In the genomic region with DNA sequence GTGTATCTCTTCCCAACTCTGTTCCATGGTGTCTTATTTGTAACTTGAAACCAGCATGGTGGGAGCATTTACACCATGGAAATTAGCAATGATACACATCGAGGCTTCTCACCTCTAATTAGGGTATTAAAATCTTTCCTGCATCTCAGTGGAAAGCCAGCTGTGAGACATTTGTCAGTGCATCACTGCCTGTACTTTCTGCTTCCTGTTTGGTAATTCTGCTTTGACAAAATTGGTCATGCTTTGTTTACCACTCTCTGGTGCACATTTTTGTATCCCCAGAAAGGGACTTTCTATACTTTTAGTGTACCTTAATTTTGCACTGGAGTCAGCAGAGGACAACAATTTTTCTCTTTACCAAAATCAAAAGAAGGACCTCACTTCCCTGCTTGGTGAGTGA, we compare ENCODE assay signal across 12 cellular contexts.
A peak's percentile ranks its signal among the peaks of the same experiment; 100 is the strongest.
DNase-seq lines count a peak whose midpoint lies in the region; ATAC-seq, FAIRE-seq and TF ChIP-seq lines count a peak whose summit lies in the region.
"Had no signal": no experiment of that assay in that cellular context is flagged by ENCODE, and none has a peak within 500 bp of the region (broad histone marks: within the 10 kb centered on the region; RNA-seq: fewer than 3 reads in every experiment).

No MANE protein-coding gene starts in this region.

- FAIRE-seq in GM12892 (lab: Jason Lieb, UNC), result peak; percentile 95
- FAIRE-seq: astrocyte had no signal

- TF ChIP-seq CTCF in Loucy (conservative IDR thresholded peaks at IDR 0.05; ENCODE audit: low read length), result no peak

- POLR2A ChIA-PET in activated CD4-positive, alpha-beta T cell treated with anti-CD3 and anti-CD28 coated beads, Interleukin-2, amount 10 ng/mL, durations not matched to agents 7 days and 5 days (lab: Charles Lee), result no interaction called here

- CTCF ChIA-PET in activated CD4-positive, alpha-beta T cell treated with anti-CD3 and anti-CD28 coated beads, Interleukin-2, amount 10 ng/mL, durations not matched to agents 7 days and 5 days (lab: Charles Lee), result no interaction called here

- H3K27me3 Mint-ChIP-seq in activated CD4-positive, alpha-beta T cell treated with anti-CD3 and anti-CD28 coated beads, Interleukin-2, amount 10 ng/mL, durations not matched to agents 7 days and 5 days, result peaks cover 2% of the 10 kb centered on the region

- H3F3A ChIP-seq in Loucy (ENCODE audit: low read depth), result 0 out of 2 replicates have a peak, but pooled peaks cover 2% of the 10 kb centered on the region

- no peaks in the 10 kb centered on the region for H4K20me1 ChIP-seq in Loucy (ENCODE audit: insufficient read depth, low read length, poor library complexity, severe bottlenecking)

- no peak for DNase-seq in GM12892 (ENCODE audit: insufficient read length)
- DNase-seq in AML-193 (lab: John Stamatoyannopoulos, UW), result no peak
- DNase-seq in T-helper 9 cell, result no peak
- DNase-seq in activated CD4-positive, alpha-beta T cell treated with anti-CD3 and anti-CD28 coated beads, Interleukin-2, amount 10 ng/mL, durations not matched to agents 7 days and 5 days, result no peak
- no peak for DNase-seq in GDM1 (lab: John Stamatoyannopoulos, UW)
- DNase-seq: NCI-H446, transverse colon had no signal

- no peaks in the 10 kb centered on the region for H3K27me3 ChIP-seq in Loucy (ENCODE audit: insufficient read depth, low read length, poor library complexity, severe bottlenecking)
- H3K27me3 ChIP-seq: neutrophil, transverse colon had no signal

- no peaks in the 10 kb centered on the region for H3K4me1 Mint-ChIP-seq in activated CD4-positive, alpha-beta T cell treated with anti-CD3 and anti-CD28 coated beads, Interleukin-2, amount 10 ng/mL, durations not matched to agents 7 days and 5 days

- H3K27ac Mint-ChIP-seq in activated CD4-positive, alpha-beta T cell treated with anti-CD3 and anti-CD28 coated beads, Interleukin-2, amount 10 ng/mL, durations not matched to agents 7 days and 5 days, result no peak overlapping the region

- ATAC-seq in GM19452 (IDR thresholded peaks at IDR 0.05; ENCODE audit: unreplicated experiment), result peak; percentile 91
- ATAC-seq in HG02943 (IDR thresholded peaks at IDR 0.05; ENCODE audit: low read depth, unreplicated experiment), result peak; percentile 77

- peak overlapping the region; percentile 26 for H2AFZ ChIP-seq in Loucy (ENCODE audit: low read length)

- no peak for TF ChIP-seq POLR2A in GM12892 (IDR thresholded peaks at IDR 0.05; ENCODE audit: low read depth, low read length)

- H3K9me3 ChIP-seq in Loucy (ENCODE audit: insufficient read depth, low read depth, low read length), result no peaks in the 10 kb centered on the region; the same call in 1 of the 2 replicates
- H3K9me3 ChIP-seq: neutrophil, transverse colon had no signal

- no peak overlapping the region for H3K4me3 ChIP-seq in Loucy (ENCODE audit: low read length, poor library complexity, severe bottlenecking)
- H3K4me3 ChIP-seq: transverse colon had no signal

- peaks cover 21% of the 10 kb centered on the region for H3K4me1 ChIP-seq in Loucy (ENCODE audit: insufficient read depth, low read length, poor library complexity, severe bottlenecking)
- H3K4me1 ChIP-seq: transverse colon had no signal

- H3K79me2 ChIP-seq in Loucy (ENCODE audit: insufficient read depth, low read length), result no peaks in the 10 kb centered on the region

- H3K9me3 Mint-ChIP-seq in activated CD4-positive, alpha-beta T cell treated with anti-CD3 and anti-CD28 coated beads, Interleukin-2, amount 10 ng/mL, durations not matched to agents 7 days and 5 days, result no peaks in the 10 kb centered on the region

- H3K4me3 Mint-ChIP-seq in activated CD4-positive, alpha-beta T cell treated with anti-CD3 and anti-CD28 coated beads, Interleukin-2, amount 10 ng/mL, durations not matched to agents 7 days and 5 days, result no peak overlapping the region

- peak overlapping the region; percentile 29 for H3K4me2 ChIP-seq in Loucy (ENCODE audit: low read depth, low read length, poor library complexity, severe bottlenecking)

- H3K36me3 Mint-ChIP-seq in activated CD4-positive, alpha-beta T cell treated with anti-CD3 and anti-CD28 coated beads, Interleukin-2, amount 10 ng/mL, durations not matched to agents 7 days and 5 days (ENCODE audit: low read depth), result no peaks in the 10 kb centered on the region

- H3K9me2 ChIP-seq in Loucy (replicated peaks; ENCODE audit: low read depth, low read length), result no peaks in the 10 kb centered on the region

- H3K36me3 ChIP-seq in Loucy (ENCODE audit: insufficient read depth, low read length), result no peaks in the 10 kb centered on the region
- H3K36me3 ChIP-seq: neutrophil, transverse colon had no signal

- no peak overlapping the region for H3K9ac ChIP-seq in Loucy (ENCODE audit: low read depth, low read length, poor library complexity, severe bottlenecking)
